In genomic region chr19:51186323-51186722, GRCh38 we compare ENCODE assay signal across 30 cellular contexts. TPM values are rescaled to one million over a fixed set of nuclear protein-coding genes. Genes with fewer than 3 reads are reported as not detected.
"Had no signal": no experiment of that assay in that cellular context is flagged by ENCODE, and none has a peak within 500 bp of the region (broad histone marks: within the 10 kb centered on the region; RNA-seq: fewer than 3 reads in every experiment).

No MANE protein-coding gene starts in this region.

- H3K4me1 Mint-ChIP-seq: IgD-negative memory B cell had no signal

- H3K4me3 Mint-ChIP-seq: activated CD4-positive, alpha-beta memory T cell treated with anti-CD3 and anti-CD28 coated beads for 36 hours; activated naive CD4-positive, alpha-beta T cell treated with anti-CD3 and anti-CD28 coated beads for 36 hours; activated T-cell treated with anti-CD3 and anti-CD28 coated beads, Interleukin-2, amount 50 U/mL, for 4 hours; activated T-helper 1 cell treated with anti-CD3 and anti-CD28 coated beads, Interleukin-12 subunit alpha, Interleukin-12 subunit beta, Interleukin-2, Interleukin-4 antibody, amounts not matched to agents 30 ng/mL and 10 ng/mL and 1 ng/mL, durations not matched to agents 14 hours and 24 hours and 36 hours; IgD-negative memory B cell; T-helper 1 cell treated with Interleukin-12 subunit alpha and Interleukin-12 subunit beta and Interleukin-4 antibody, amounts not matched to agents 30 μg/mL and 1 μg/mL, for 36 hours; T-helper 2 cell treated with Interferon-gamma antibody and Interleukin-4, amounts not matched to agents 5 μg/mL and 100 μg/mL, for 36 hours had no signal

- ATAC-seq: activated naive CD4-positive, alpha-beta T cell treated with anti-CD3 and anti-CD28 coated beads, Interleukin-2, amount 50 U/mL, for 72 hours; activated T-cell treated with anti-CD3 and anti-CD28 coated beads, Interleukin-2, amount 50 U/mL, for 4 hours; body of pancreas had no signal

- H3K27ac Mint-ChIP-seq: activated CD4-positive, alpha-beta memory T cell treated with anti-CD3 and anti-CD28 coated beads for 36 hours; activated naive CD4-positive, alpha-beta T cell treated with anti-CD3 and anti-CD28 coated beads for 36 hours; activated naive CD4-positive, alpha-beta T cell treated with anti-CD3 and anti-CD28 coated beads, Interleukin-2, amount 50 U/mL, for 72 hours; activated T-helper 1 cell treated with anti-CD3 and anti-CD28 coated beads, Interleukin-12 subunit alpha, Interleukin-12 subunit beta, Interleukin-2, Interleukin-4 antibody, amounts not matched to agents 30 ng/mL and 10 ng/mL and 1 ng/mL, durations not matched to agents 14 hours and 24 hours and 36 hours; IgD-negative memory B cell; T-helper 1 cell treated with Interleukin-12 subunit alpha and Interleukin-12 subunit beta and Interleukin-4 antibody, amounts not matched to agents 30 μg/mL and 1 μg/mL, for 36 hours; T-helper 2 cell treated with Interferon-gamma antibody and Interleukin-4, amounts not matched to agents 5 μg/mL and 100 μg/mL, for 36 hours had no signal

- H3K9me3 Mint-ChIP-seq: activated CD4-positive, alpha-beta memory T cell treated with anti-CD3 and anti-CD28 coated beads for 36 hours; activated naive CD4-positive, alpha-beta T cell treated with anti-CD3 and anti-CD28 coated beads for 36 hours; activated naive CD4-positive, alpha-beta T cell treated with anti-CD3 and anti-CD28 coated beads, Interleukin-2, amount 50 U/mL, for 72 hours; activated T-cell treated with anti-CD3 and anti-CD28 coated beads, Interleukin-2, amount 50 U/mL, for 4 hours; activated T-helper 1 cell treated with anti-CD3 and anti-CD28 coated beads, Interleukin-12 subunit alpha, Interleukin-12 subunit beta, Interleukin-2, Interleukin-4 antibody, amounts not matched to agents 30 ng/mL and 10 ng/mL and 1 ng/mL, durations not matched to agents 14 hours and 24 hours and 36 hours; T-helper 1 cell treated with Interleukin-12 subunit alpha and Interleukin-12 subunit beta and Interleukin-4 antibody, amounts not matched to agents 30 μg/mL and 1 μg/mL, for 36 hours; T-helper 2 cell treated with Interferon-gamma antibody and Interleukin-4, amounts not matched to agents 5 μg/mL and 100 μg/mL, for 36 hours had no signal

- H3K36me3 Mint-ChIP-seq: activated CD4-positive, alpha-beta memory T cell treated with anti-CD3 and anti-CD28 coated beads for 36 hours; activated naive CD4-positive, alpha-beta T cell treated with anti-CD3 and anti-CD28 coated beads, Interleukin-2, amount 50 U/mL, for 72 hours; IgD-negative memory B cell had no signal

- DNase-seq: activated CD4-positive, alpha-beta memory T cell treated with anti-CD3 and anti-CD28 coated beads for 36 hours; activated CD4-positive, alpha-beta T cell treated with anti-CD3 and anti-CD28 coated beads, Interleukin-2, amount 50 U/mL, for 1 hour; activated gamma-delta T cell treated with Interleukin-2 at 50 U/mL for 16 hours; activated naive CD4-positive, alpha-beta T cell treated with anti-CD3 and anti-CD28 coated beads for 36 hours; activated T-cell treated with anti-CD3 and anti-CD28 coated beads for 4 hours; activated T-cell treated with anti-CD3 and anti-CD28 coated beads, Interleukin-2, amount 50 U/mL, for 4 hours; adrenal gland; body of pancreas; Kasumi-1; KBM-7; MG63; NCI-H1048; NCI-H1105 treated with DMSO at 0.1 percent for 48 hours; NCI-H1694; NCI-H1930; NCI-H2081 treated with DMSO at 0.1 percent for 48 hours; NCI-H226; NCI-H446 treated with DMSO at 0.1 percent for 48 hours; NCI-H524; PC-9; SHP77 treated with DMSO at 0.1 percent for 48 hours; SK-N-SH had no signal

RNA-seq across cellular contexts. Expression of gene CD33, which starts 38.6 kb away (rescaled TPM):
- total RNA-seq: astrocyte, OCI-LY7, PC-9, SJSA1 had no signal

RNA-seq across cellular contexts. Expression of gene SIGLEC7, which starts 44.2 kb away (rescaled TPM):
- total RNA-seq: activated CD4-positive, alpha-beta memory T cell treated with anti-CD3 and anti-CD28 coated beads for 36 hours; activated naive CD4-positive, alpha-beta T cell treated with anti-CD3 and anti-CD28 coated beads for 36 hours; activated T-helper 1 cell treated with anti-CD3 and anti-CD28 coated beads, Interleukin-12 subunit alpha, Interleukin-12 subunit beta, Interleukin-2, Interleukin-4 antibody, amounts not matched to agents 30 ng/mL and 10 ng/mL and 1 ng/mL, durations not matched to agents 14 hours and 24 hours and 36 hours; astrocyte; body of pancreas; OCI-LY7; PC-9; SJSA1 had no signal
